ENCODE assay signal across 8 cellular contexts in genomic region chr10:38401565-38401964, GRCh38.
A peak's percentile ranks its signal among the peaks of the same experiment; 100 is the strongest.
DNase-seq lines count a peak whose midpoint lies in the region; ATAC-seq and TF ChIP-seq lines count a peak whose summit lies in the region.
"Not testable (repeated sequence)": the region's sequence is repeated elsewhere in the genome, so short reads cannot be mapped to it uniquely, and the experiment has no call there.

No MANE protein-coding gene starts in this region.

- not testable (repeated sequence) for H3K9me2 ChIP-seq in PC-3 (replicated peaks; ENCODE audit: low read length)

- not testable (repeated sequence) for BruUV-seq in PC-3 (replicated peaks; lab: Mats Ljungman, UMichigan)

- not testable (repeated sequence) for TF ChIP-seq POLR2A in spleen (IDR thresholded peaks at IDR 0.05)

- ATAC-seq in PC-3: not testable (repeated sequence)

- CTCF ChIA-PET in PC-3 (lab: Charles Lee): not testable (repeated sequence)
- CTCF ChIA-PET in activated CD4-positive, alpha-beta memory T cell treated with anti-CD3 and anti-CD28 coated beads, Interleukin-2, amount 10 ng/mL, durations not matched to agents 7 days and 5 days (lab: Charles Lee): interaction anchor here (1.0 to 1.1 kb wide), 2 partner anchors 425 to 426 kb away, joined by 4 read pairs; no protein-coding TSS in a partner anchor

- H2AFZ ChIP-seq in PC-3 (ENCODE audit: low read length): peak overlapping the region; percentile 98; the same call in 1 of the 2 replicates

- H3K9me3 ChIP-seq in BLaER1 treated with 17β-estradiol and CSF1 and Interleukin-3, amounts not matched to agents 10 nM and 100 nM (replicated peaks in 1 of 11); PC-3 (ENCODE audit: low read length); adipocyte (ENCODE audit: control insufficient read depth, low read length); mucosa of rectum (ENCODE audit: control insufficient read depth in 2 of 2, low read length in 2 of 2); spleen: not testable (repeated sequence)

- H3K4me3 ChIP-seq in BLaER1 treated with 17β-estradiol and CSF1 and Interleukin-3, amounts not matched to agents 10 nM and 100 nM: peak overlapping the region; percentile 64 to 86 (median 76); a peak in 17 of 20 replicates
- H3K4me3 ChIP-seq in GM12865 (ENCODE audit: low read depth, low read length) (peak overlapping the region; percentile 80), PC-3 (ENCODE audit: low read length) (peak overlapping the region; percentile 86), adipocyte (ENCODE audit: low read length) (peak overlapping the region; percentile 87), epithelial cell of proximal tubule (ENCODE audit: low read depth, low read length) (peak overlapping the region; percentile 74), mucosa of rectum (ENCODE audit: low read length in 2 of 2) (peak overlapping the region; percentile 48 to 52), spleen (peak overlapping the region in 4 of 8 donors; percentile 59 to 75 (median 68))

- not testable (repeated sequence) for H3K27me3 Mint-ChIP-seq in activated CD4-positive, alpha-beta memory T cell treated with anti-CD3 and anti-CD28 coated beads, Interleukin-2, amount 10 ng/mL, durations not matched to agents 7 days and 5 days

- peak overlapping the region; percentile 96 for H3K27ac Mint-ChIP-seq in activated CD4-positive, alpha-beta memory T cell treated with anti-CD3 and anti-CD28 coated beads, Interleukin-2, amount 10 ng/mL, durations not matched to agents 7 days and 5 days

- intact Hi-C loops in PC-3 (cut with micrococcal nuclease); spleen (cut with DNase I; ENCODE audit: low total_unique reads): not testable (repeated sequence)

- 81 to 90% (median 87%) methylated on average over 13 of the region's 13 CpGs for WGBS in spleen, 5 donors

- peak overlapping the region; percentile 92 for H3K4me3 Mint-ChIP-seq in activated CD4-positive, alpha-beta memory T cell treated with anti-CD3 and anti-CD28 coated beads, Interleukin-2, amount 10 ng/mL, durations not matched to agents 7 days and 5 days

- not testable (repeated sequence) for H3K4me1 ChIP-seq in BLaER1 treated with 17β-estradiol and CSF1 and Interleukin-3, amounts not matched to agents 10 nM and 100 nM; PC-3 (ENCODE audit: insufficient read depth, low read length); adipocyte (ENCODE audit: control insufficient read depth, insufficient read depth, low read length); mucosa of rectum (ENCODE audit: control insufficient read depth in 2 of 2, insufficient read depth in 2 of 2, low read length in 2 of 2)
- H3K4me1 ChIP-seq in spleen: peaks cover 0 to 15% (median 0%) of the 10 kb centered on the region in 6 donors

- not testable (repeated sequence) for TF ChIP-seq CTCF in GM12865 (IDR thresholded peaks at IDR 0.05; ENCODE audit: insufficient read depth, low read depth, low read length, missing control alignments); PC-3 (conservative IDR thresholded peaks at IDR 0.05; ENCODE audit: low read depth, low read length); epithelial cell of proximal tubule (conservative IDR thresholded peaks at IDR 0.05; ENCODE audit: low read depth, low read length); spleen (IDR thresholded peaks at IDR 0.05 in 8 of 11, conservative IDR thresholded peaks at IDR 0.05 in 3 of 11)

- H4K20me1 ChIP-seq in BLaER1 treated with 17β-estradiol and CSF1 and Interleukin-3, amounts not matched to agents 10 nM and 100 nM; PC-3 (ENCODE audit: low read length): not testable (repeated sequence)

- H3K27me3 ChIP-seq in BLaER1 treated with 17β-estradiol and CSF1 and Interleukin-3, amounts not matched to agents 10 nM and 100 nM; PC-3 (ENCODE audit: low read length); adipocyte (replicated peaks; ENCODE audit: control insufficient read depth, insufficient read depth, low read length); mucosa of rectum (ENCODE audit: control insufficient read depth in 2 of 2, insufficient read depth in 2 of 2, low read length in 2 of 2); spleen (replicated peaks in 1 of 7): not testable (repeated sequence)

- H3K4me1 Mint-ChIP-seq in activated CD4-positive, alpha-beta memory T cell treated with anti-CD3 and anti-CD28 coated beads, Interleukin-2, amount 10 ng/mL, durations not matched to agents 7 days and 5 days: not testable (repeated sequence)

- DNase-seq in GM12865 (ENCODE audit: low read depth); PC-3; activated CD4-positive, alpha-beta memory T cell treated with anti-CD3 and anti-CD28 coated beads, Interleukin-2, amount 10 ng/mL, durations not matched to agents 7 days and 5 days; adipocyte (ENCODE audit: low read depth); epithelial cell of proximal tubule (ENCODE audit: low read depth): not testable (repeated sequence)
- peak; percentile 71 for DNase-seq in spleen

- not testable (repeated sequence) for H3K36me3 Mint-ChIP-seq in activated CD4-positive, alpha-beta memory T cell treated with anti-CD3 and anti-CD28 coated beads, Interleukin-2, amount 10 ng/mL, durations not matched to agents 7 days and 5 days (ENCODE audit: low read depth)

- not testable (repeated sequence) for H3K36me3 ChIP-seq in BLaER1 treated with 17β-estradiol and CSF1 and Interleukin-3, amounts not matched to agents 10 nM and 100 nM; PC-3 (ENCODE audit: low read depth, low read length); adipocyte (ENCODE audit: control insufficient read depth, insufficient read depth, low read length, severe bottlenecking); mucosa of rectum (ENCODE audit: control insufficient read depth in 2 of 2, insufficient read depth in 2 of 2, low read length in 2 of 2); spleen

- not testable (repeated sequence) for H3K79me2 ChIP-seq in PC-3 (ENCODE audit: low read length)

- H3F3A ChIP-seq in PC-3 (ENCODE audit: low read length, unreplicated experiment): not testable (repeated sequence)

- H3K9me3 Mint-ChIP-seq in activated CD4-positive, alpha-beta memory T cell treated with anti-CD3 and anti-CD28 coated beads, Interleukin-2, amount 10 ng/mL, durations not matched to agents 7 days and 5 days: not testable (repeated sequence)

- peak overlapping the region in 8 of 11 experiments; percentile 83 to 93 (median 88); a peak in 7 of 22 replicates for H3K9ac ChIP-seq in BLaER1 treated with 17β-estradiol and CSF1 and Interleukin-3, amounts not matched to agents 10 nM and 100 nM
- not testable (repeated sequence) for H3K9ac ChIP-seq in PC-3 (ENCODE audit: low read length); mucosa of rectum (ENCODE audit: low read depth in 1 of 2, low read length in 2 of 2)
- H3K9ac ChIP-seq in adipocyte (ENCODE audit: low read length): peak overlapping the region; percentile 91

- H3K27ac ChIP-seq in BLaER1 treated with 17β-estradiol and CSF1 and Interleukin-3, amounts not matched to agents 10 nM and 100 nM: peak overlapping the region in 2 of 11 experiments; percentile 87 to 89; a peak in 3 of 22 replicates
- not testable (repeated sequence) for H3K27ac ChIP-seq in PC-3 (ENCODE audit: low read length)
- H3K27ac ChIP-seq in mucosa of rectum (ENCODE audit: low read depth in 2 of 2, low read length in 2 of 2) (peak overlapping the region; percentile 37 to 43), spleen (peak overlapping the region in 2 of 8 donors; percentile 92 to 96)

- POLR2A ChIA-PET in PC-3 (lab: Charles Lee; ENCODE audit: unreplicated experiment): interaction anchor here (0.6 kb wide), 1 partner anchor 104 kb away, joined by 3 read pairs; no protein-coding TSS in a partner anchor
- POLR2A ChIA-PET in activated CD4-positive, alpha-beta memory T cell treated with anti-CD3 and anti-CD28 coated beads, Interleukin-2, amount 10 ng/mL, durations not matched to agents 7 days and 5 days (lab: Charles Lee): interaction anchor here (1.5 to 2.4 kb wide), 2 partner anchors 425 to 426 kb away, joined by 5 to 15 read pairs; partner anchors contain the start of gene ZNF25

- H3K4me2 ChIP-seq in BLaER1 treated with 17β-estradiol and CSF1 and Interleukin-3, amounts not matched to agents 10 nM and 100 nM: peak overlapping the region; percentile 52 to 89 (median 79); a peak in 20 of 22 replicates
- peak overlapping the region; percentile 94 for H3K4me2 ChIP-seq in PC-3 (ENCODE audit: low read length)
